ENCODE assay signal across 8 cellular contexts in the genomic region with DNA sequence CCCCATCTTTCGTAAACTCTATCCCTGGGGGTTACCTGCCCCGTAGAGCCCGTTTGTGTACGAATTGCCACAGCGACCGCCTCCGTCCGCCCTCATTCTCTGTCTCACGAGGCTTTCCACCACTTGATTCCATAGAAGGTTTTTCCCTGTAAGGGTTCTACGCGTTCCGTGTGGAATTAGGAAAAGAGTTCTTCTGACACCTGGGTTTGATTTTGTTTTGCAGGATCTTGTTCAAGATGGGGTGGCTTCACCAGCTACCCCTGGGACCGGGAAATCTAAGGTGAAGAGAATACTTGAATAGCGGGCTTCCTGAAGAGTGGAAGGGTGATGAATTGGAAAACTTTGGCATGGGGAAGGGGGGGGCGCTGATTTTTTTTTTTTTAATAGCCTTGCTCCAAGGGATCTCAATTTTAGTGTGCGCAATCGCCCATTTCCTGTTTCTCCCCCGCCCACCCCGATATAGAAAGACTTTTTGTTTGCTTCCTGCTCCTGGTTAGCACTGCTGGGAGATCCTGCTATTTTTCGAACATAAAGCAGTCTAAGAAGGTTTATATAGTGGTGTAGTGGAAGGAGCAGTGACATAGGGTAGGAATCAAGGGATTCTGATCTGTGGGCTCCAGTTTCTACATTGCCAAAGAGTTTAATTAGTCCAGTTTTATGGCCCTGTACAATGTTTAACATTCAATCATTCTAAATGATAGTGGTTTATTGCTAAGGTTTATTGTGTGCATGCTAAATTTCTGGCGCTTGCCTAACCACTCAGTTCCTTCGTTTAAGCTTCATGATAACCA. TPM values are rescaled to one million over a fixed set of nuclear protein-coding genes. Genes with fewer than 3 reads are reported as not detected.
A peak's percentile ranks its signal among the peaks of the same experiment; 100 is the strongest.
DNase-seq lines count a peak whose midpoint lies in the region; ATAC-seq and TF ChIP-seq lines count a peak whose summit lies in the region.

No MANE protein-coding gene starts in this region.

- no peak for TF ChIP-seq CTCF in esophagus squamous epithelium (IDR thresholded peaks at IDR 0.05)
- TF ChIP-seq CTCF in natural killer cell (IDR thresholded peaks at IDR 0.05): no peak

- peak overlapping the region; percentile 73 to 93 (median 93) for H3K4me3 ChIP-seq in esophagus squamous epithelium

- H3K36me3 ChIP-seq in esophagus squamous epithelium: peaks cover 5 to 40% (median 8%) of the 10 kb centered on the region in 3 donors

- H3K9me3 ChIP-seq in esophagus squamous epithelium: no peaks in the 10 kb centered on the region

- H3K27ac ChIP-seq in esophagus squamous epithelium: peak overlapping the region; percentile 91 to 94 (median 92)

- peak; percentile 29 for ATAC-seq in activated CD8-positive, alpha-beta memory T cell treated with anti-CD3 and anti-CD28 coated beads, Interleukin-2, amount 10 ng/mL, durations not matched to agents 7 days and 5 days
- ATAC-seq in HG02571 (IDR thresholded peaks at IDR 0.05; ENCODE audit: unreplicated experiment): peak; percentile 42
- ATAC-seq in natural killer cell: peak; percentile 33 to 52 (median 45)
- ATAC-seq in HG02970 (IDR thresholded peaks at IDR 0.05; ENCODE audit: low FRiP score, unreplicated experiment): no peak

- H3K4me3 Mint-ChIP-seq in activated CD8-positive, alpha-beta memory T cell treated with anti-CD3 and anti-CD28 coated beads, Interleukin-2, amount 10 ng/mL, durations not matched to agents 7 days and 5 days: peak overlapping the region; percentile 99
- H3K4me3 Mint-ChIP-seq in activated CD4-positive, alpha-beta T cell treated with anti-CD3 and anti-CD28 coated beads, Interleukin-2, amount 10 ng/mL, durations not matched to agents 24 days and 14 days: peak overlapping the region; percentile 100
- H3K4me3 Mint-ChIP-seq in natural killer cell: peak overlapping the region; percentile 95

- no peaks in the 10 kb centered on the region for H3K27me3 ChIP-seq in esophagus squamous epithelium

- intact Hi-C loops in activated CD4-positive, alpha-beta T cell treated with anti-CD3 and anti-CD28 coated beads, Interleukin-2, amount 10 ng/mL, durations not matched to agents 24 days and 14 days (cut with micrococcal nuclease): loop anchor here (1.0 to 5.0 kb wide), 5 partner anchors 38 to 269 kb away; partner anchors contain the start of gene RANBP2
- intact Hi-C loops in esophagus squamous epithelium (cut with DNase I) (no loop called here), natural killer cell (cut with micrococcal nuclease) (loop anchor here (2.0 kb wide), 1 partner anchor 85 kb away; the partner anchor contains the start of gene LIMS1)

- H3K4me1 Mint-ChIP-seq in activated CD8-positive, alpha-beta memory T cell treated with anti-CD3 and anti-CD28 coated beads, Interleukin-2, amount 10 ng/mL, durations not matched to agents 7 days and 5 days: peaks cover 38% of the 10 kb centered on the region
- peaks cover 27% of the 10 kb centered on the region for H3K4me1 Mint-ChIP-seq in activated CD4-positive, alpha-beta T cell treated with anti-CD3 and anti-CD28 coated beads, Interleukin-2, amount 10 ng/mL, durations not matched to agents 24 days and 14 days
- peaks cover 29 to 37% of the 10 kb centered on the region in 2 donors for H3K4me1 Mint-ChIP-seq in natural killer cell

- TF ChIP-seq POLR2A in esophagus squamous epithelium (IDR thresholded peaks at IDR 0.05): no peak

- H3K27me3 Mint-ChIP-seq in activated CD8-positive, alpha-beta memory T cell treated with anti-CD3 and anti-CD28 coated beads, Interleukin-2, amount 10 ng/mL, durations not matched to agents 7 days and 5 days: no peaks in the 10 kb centered on the region
- H3K27me3 Mint-ChIP-seq in activated CD4-positive, alpha-beta T cell treated with anti-CD3 and anti-CD28 coated beads, Interleukin-2, amount 10 ng/mL, durations not matched to agents 24 days and 14 days: no peaks in the 10 kb centered on the region
- no peaks in the 10 kb centered on the region for H3K27me3 Mint-ChIP-seq in natural killer cell (ENCODE audit: low read depth in 2 of 2)

- CTCF ChIA-PET in activated CD8-positive, alpha-beta memory T cell treated with anti-CD3 and anti-CD28 coated beads, Interleukin-2, amount 10 ng/mL, durations not matched to agents 7 days and 5 days (lab: Charles Lee): interaction anchor here (1.1 to 2.4 kb wide), 3 partner anchors 8 to 134 kb away, joined by 3 to 7 read pairs (median 5); no protein-coding TSS in a partner anchor

- H3K4me1 ChIP-seq in esophagus squamous epithelium: peaks cover 0 to 21% (median 0%) of the 10 kb centered on the region in 3 donors

- peaks cover 26% of the 10 kb centered on the region for H3K36me3 Mint-ChIP-seq in activated CD8-positive, alpha-beta memory T cell treated with anti-CD3 and anti-CD28 coated beads, Interleukin-2, amount 10 ng/mL, durations not matched to agents 7 days and 5 days
- peaks cover 33% of the 10 kb centered on the region for H3K36me3 Mint-ChIP-seq in activated CD4-positive, alpha-beta T cell treated with anti-CD3 and anti-CD28 coated beads, Interleukin-2, amount 10 ng/mL, durations not matched to agents 24 days and 14 days (ENCODE audit: low read depth)
- no peaks in the 10 kb centered on the region for H3K36me3 Mint-ChIP-seq in natural killer cell

- 4 to 5% methylated on average over 22 of the region's 22 CpGs for WGBS in esophagus squamous epithelium, 2 donors

- no peaks in the 10 kb centered on the region for H3K9me3 Mint-ChIP-seq in activated CD8-positive, alpha-beta memory T cell treated with anti-CD3 and anti-CD28 coated beads, Interleukin-2, amount 10 ng/mL, durations not matched to agents 7 days and 5 days (ENCODE audit: low read depth)
- no peaks in the 10 kb centered on the region for H3K9me3 Mint-ChIP-seq in activated CD4-positive, alpha-beta T cell treated with anti-CD3 and anti-CD28 coated beads, Interleukin-2, amount 10 ng/mL, durations not matched to agents 24 days and 14 days
- no peaks in the 10 kb centered on the region for H3K9me3 Mint-ChIP-seq in natural killer cell

- H3K27ac Mint-ChIP-seq in activated CD8-positive, alpha-beta memory T cell treated with anti-CD3 and anti-CD28 coated beads, Interleukin-2, amount 10 ng/mL, durations not matched to agents 7 days and 5 days: peak overlapping the region; percentile 98
- peak overlapping the region; percentile 98 for H3K27ac Mint-ChIP-seq in activated CD4-positive, alpha-beta T cell treated with anti-CD3 and anti-CD28 coated beads, Interleukin-2, amount 10 ng/mL, durations not matched to agents 24 days and 14 days
- H3K27ac Mint-ChIP-seq in natural killer cell: peak overlapping the region; percentile 96 to 99

- DNase-seq in activated CD8-positive, alpha-beta memory T cell treated with anti-CD3 and anti-CD28 coated beads, Interleukin-2, amount 10 ng/mL, durations not matched to agents 7 days and 5 days: peak; percentile 69
- no peak for DNase-seq in activated CD8-positive, alpha-beta memory T cell treated with anti-CD3 and anti-CD28 coated beads for 24 hours
- DNase-seq in NCI-H2029 (lab: John Stamatoyannopoulos, UW): peak; percentile 38
- peak; percentile 79 for DNase-seq in activated CD4-positive, alpha-beta T cell treated with anti-CD3 and anti-CD28 coated beads, Interleukin-2, amount 10 ng/mL, durations not matched to agents 24 days and 14 days
- no peak for DNase-seq in esophagus squamous epithelium (lab: John Stamatoyannopoulos, UW)
- DNase-seq in natural killer cell: no peak

RNA-seq across cellular contexts. Expression of gene GCC2, which starts 0.6 kb away (rescaled TPM):
- total RNA-seq in activated CD8-positive, alpha-beta memory T cell treated with anti-CD3 and anti-CD28 coated beads, Interleukin-2, amount 10 ng/mL, durations not matched to agents 7 days and 5 days: 10 to 100 TPM; 47.4 to 47.8 TPM
- total RNA-seq in activated CD4-positive, alpha-beta T cell treated with anti-CD3 and anti-CD28 coated beads, Interleukin-2, amount 10 ng/mL, durations not matched to agents 24 days and 14 days: 38.1 and 43.4 TPM in 2 replicates
- total RNA-seq in esophagus squamous epithelium (10 to 100 TPM; 11.0 to 31.9 (median 13.7) TPM), natural killer cell (100 to 1,000 TPM in 1 of 3 donors, 10 to 100 TPM in 2; 84.8 to 110 (median 89.6) TPM)

Comparison
In these comparisons a context has a peak if more than half of its experiments do, and no peak if none do; other contexts are left out.
1. DNase-seq: peak in activated CD8-positive, alpha-beta memory T cell treated with anti-CD3 and anti-CD28 coated beads, Interleukin-2, amount 10 ng/mL, durations not matched to agents 7 days and 5 days (single experiment), NCI-H2029 (single experiment) and activated CD4-positive, alpha-beta T cell treated with anti-CD3 and anti-CD28 coated beads, Interleukin-2, amount 10 ng/mL, durations not matched to agents 24 days and 14 days (single experiment); none in activated CD8-positive, alpha-beta memory T cell treated with anti-CD3 and anti-CD28 coated beads for 24 hours (single experiment), esophagus squamous epithelium (single experiment) and natural killer cell (single experiment).
2. Peak in every context shown above with its lines, with median percentiles within 50 percentile points of each other: H3K27ac Mint-ChIP-seq and H3K4me3 Mint-ChIP-seq.